ENCODE assay signal across 8 cellular contexts in genomic region chr1:46303038-46303871, GRCh38. TPM values are rescaled to one million over a fixed set of nuclear protein-coding genes. Genes with fewer than 3 reads are reported as not detected.
DNase-seq lines count a peak whose midpoint lies in the region; FAIRE-seq and TF ChIP-seq lines count a peak whose summit lies in the region.

Gene LRRC41 (minus strand): TSS chr1:46303616. CDS start chr1:46303322, 294 bp downstream.
Gene UQCRH (plus strand): TSS chr1:46303698. CDS start chr1:46303767, 69 bp downstream.

- peak within 1 kb of the TSS; percentile 86 for H2AFZ ChIP-seq in neuronal stem cell (ENCODE audit: low read length)

- peaks cover 21% of the 10 kb centered on the region for H3K36me3 Mint-ChIP-seq in activated naive CD4-positive, alpha-beta T cell treated with anti-CD3 and anti-CD28 coated beads for 36 hours (ENCODE audit: low read depth)

- H2BK5ac ChIP-seq in neuronal stem cell (ENCODE audit: low read length), result peak within 1 kb of the TSS; percentile 98

- H3K4me3 ChIP-seq in HFF-Myc (replicated peaks; ENCODE audit: low read depth, low read length), result peak within 1 kb of the TSS; percentile 99
- peak within 1 kb of the TSS; percentile 87 to 93 for H3K4me3 ChIP-seq in neuronal stem cell (ENCODE audit: low read length in 2 of 2)

- no peak within 1 kb of the TSS for H4K8ac ChIP-seq in neuronal stem cell (ENCODE audit: low read depth, low read length)

- H3K36me3 ChIP-seq in neuronal stem cell (replicated peaks in 1 of 2; ENCODE audit: control insufficient read depth in 2 of 2, insufficient read depth in 2 of 2, low read length in 2 of 2), result peaks cover 0 to 29% of the 10 kb centered on the region in 2 donors

- H3K4me3 Mint-ChIP-seq in activated naive CD4-positive, alpha-beta T cell treated with anti-CD3 and anti-CD28 coated beads for 36 hours, result peak within 1 kb of the TSS; percentile 98

- H3K9me3 ChIP-seq in neuronal stem cell (replicated peaks in 1 of 2; ENCODE audit: control insufficient read depth in 2 of 2, insufficient read depth in 1 of 2, low read depth in 1 of 2, low read length in 2 of 2), result no peaks in the 10 kb centered on the region

- no CpG with 5 or more reads among the region's 61 CpGs for WGBS in neuronal stem cell (ENCODE audit: extremely low coverage in 2 of 2, insufficient read length in 2 of 2, insufficient replicate concordance in 1 of 2), 2 donors

- H3K18ac ChIP-seq in neuronal stem cell (ENCODE audit: low read length), result peak within 1 kb of the TSS; percentile 98

- peak within 1 kb of the TSS; percentile 72 for H2BK120ac ChIP-seq in neuronal stem cell (ENCODE audit: low read depth, low read length)

- peaks cover 6% of the 10 kb centered on the region for H3K79me1 ChIP-seq in neuronal stem cell (ENCODE audit: low read depth, low read length)

- peak within 1 kb of the TSS; percentile 16 for H2BK12ac ChIP-seq in neuronal stem cell (ENCODE audit: low read length)

- CTCF ChIA-PET in activated naive CD4-positive, alpha-beta T cell treated with anti-CD3 and anti-CD28 coated beads for 36 hours (lab: Charles Lee), result interaction anchor here (0.6 to 1.7 kb wide), 7 partner anchors 15 to 255 kb away, joined by 3 to 6 read pairs (median 4); partner anchors contain the start of gene RAD54L

- H3K27me3 Mint-ChIP-seq in activated naive CD4-positive, alpha-beta T cell treated with anti-CD3 and anti-CD28 coated beads for 36 hours (ENCODE audit: low read depth), result no peaks in the 10 kb centered on the region

- H2BK15ac ChIP-seq in neuronal stem cell (ENCODE audit: low read length), result peak within 1 kb of the TSS; percentile 83

- DNase-seq in GM04504 (ENCODE audit: low read depth) (peak; percentile 94), HFF-Myc (ENCODE audit: extremely low read depth, low read depth) (peak; percentile 94), NAMALWA (ENCODE audit: low spot score) (peak; percentile 95), SK-N-DZ (ENCODE audit: low spot score) (peak; percentile 97), frontal cortex (ENCODE audit: low spot score in 2 of 2) (peak; percentile 92 to 95), neuronal stem cell (ENCODE audit: low spot score) (peak; percentile 97)
- DNase-seq in activated naive CD4-positive, alpha-beta T cell treated with anti-CD3 and anti-CD28 coated beads for 36 hours, result peak; percentile 93

- FAIRE-seq in frontal cortex (lab: Jason Lieb, UNC), result no peak

- H3K4me1 Mint-ChIP-seq in activated naive CD4-positive, alpha-beta T cell treated with anti-CD3 and anti-CD28 coated beads for 36 hours (ENCODE audit: low read depth), result peaks cover 45% of the 10 kb centered on the region

- H3K27me3 ChIP-seq in neuronal stem cell (ENCODE audit: control insufficient read depth in 3 of 3, insufficient read depth in 3 of 3, low read depth in 1 of 3, low read length in 3 of 3), result no peaks in the 10 kb centered on the region

- H3K4me1 ChIP-seq in neuronal stem cell (ENCODE audit: control insufficient read depth in 2 of 2, insufficient read depth in 1 of 2, low read depth in 1 of 2, low read length in 2 of 2), result peaks cover 10 to 12% of the 10 kb centered on the region in 2 donors

- peak within 1 kb of the TSS; percentile 86 for H3K27ac ChIP-seq in neuronal stem cell (replicated peaks; ENCODE audit: low read length)

- intact Hi-C loops in activated naive CD4-positive, alpha-beta T cell treated with anti-CD3 and anti-CD28 coated beads for 36 hours (cut with micrococcal nuclease), result loop anchor here (1.0 kb wide), 3 partner anchors 37 to 616 kb away; partner anchors contain the start of gene NSUN4

- H4K91ac ChIP-seq in neuronal stem cell (ENCODE audit: low read depth, low read length, poor library complexity), result peak within 1 kb of the TSS; percentile 3

- peak within 1 kb of the TSS; percentile 94 for H3K27ac Mint-ChIP-seq in activated naive CD4-positive, alpha-beta T cell treated with anti-CD3 and anti-CD28 coated beads for 36 hours

- H3K23ac ChIP-seq in neuronal stem cell (ENCODE audit: low read depth, low read length, poor library complexity), result peak within 1 kb of the TSS; percentile 98

- H3K4ac ChIP-seq in neuronal stem cell (ENCODE audit: low read length), result peak within 1 kb of the TSS; percentile 69

- peak within 1 kb of the TSS; percentile 98 for H3K4me2 ChIP-seq in neuronal stem cell (ENCODE audit: insufficient read depth, low read length, poor library complexity, severe bottlenecking)

- peak within 1 kb of the TSS; percentile 44 for H2AK5ac ChIP-seq in neuronal stem cell (ENCODE audit: low read depth, low read length)

- no peaks in the 10 kb centered on the region for H3K9me3 Mint-ChIP-seq in activated naive CD4-positive, alpha-beta T cell treated with anti-CD3 and anti-CD28 coated beads for 36 hours

- peak within 1 kb of the TSS; percentile 98 for H3K9ac ChIP-seq in neuronal stem cell (ENCODE audit: low read depth, low read length, poor library complexity)

- TF ChIP-seq CTCF in HFF-Myc (IDR thresholded peaks at IDR 0.05; ENCODE audit: low read depth, low read length, missing control alignments), result no peak
- TF ChIP-seq CTCF in subcutaneous adipose tissue (IDR thresholded peaks at IDR 0.05; ENCODE audit: low read depth), result no peak

- peak within 1 kb of the TSS; percentile 73 for H3K14ac ChIP-seq in neuronal stem cell (ENCODE audit: low read length)

RNA-seq across cellular contexts. Expression of gene LRRC41, which starts in this region (rescaled TPM):
- polyA plus RNA-seq in SK-N-DZ (2014; cell fraction: cytosol; rRNA removed), result 50.4 and 50.8 TPM in 2 replicates
- polyA plus RNA-seq in SK-N-DZ (2014; cell fraction: nucleus; rRNA removed), result 45.8 and 51.8 TPM in 2 replicates
- total RNA-seq in activated naive CD4-positive, alpha-beta T cell treated with anti-CD3 and anti-CD28 coated beads for 36 hours, result 10 to 100 TPM; 28.0 to 29.8 TPM
- total RNA-seq in frontal cortex (51.0 TPM), subcutaneous adipose tissue (10 to 100 TPM; 44.7 to 58.0 (median 52.0) TPM)
- polyA plus RNA-seq in neuronal stem cell (2013, experiment 1 of 2), result 39.1 TPM
- 39.3 TPM for polyA plus RNA-seq in neuronal stem cell (2013, experiment 2 of 2)

RNA-seq across cellular contexts. Expression of gene UQCRH, which starts in this region (rescaled TPM):
- 1,331 and 1,347 TPM in 2 replicates for polyA plus RNA-seq in SK-N-DZ (2014; cell fraction: cytosol; rRNA removed)
- polyA plus RNA-seq in SK-N-DZ (2014; cell fraction: nucleus; rRNA removed), result 785 and 960 TPM in 2 replicates
- total RNA-seq in activated naive CD4-positive, alpha-beta T cell treated with anti-CD3 and anti-CD28 coated beads for 36 hours, result 100 to 1,000 TPM; 403 to 409 TPM
- total RNA-seq in frontal cortex (326 TPM), subcutaneous adipose tissue (100 to 1,000 TPM; 301 to 496 (median 395) TPM)
- polyA plus RNA-seq in neuronal stem cell (2013, experiment 1 of 2), result 600 TPM
- 598 TPM for polyA plus RNA-seq in neuronal stem cell (2013, experiment 2 of 2)

Comparison
In these comparisons a context has a peak if more than half of its experiments do, and no peak if none do; other contexts are left out.
1. Peak in every context shown above with its lines: DNase-seq, H3K4me3 ChIP-seq and H3K27ac ChIP-seq.